In genomic region chr1:117537291-117537920, GRCh38 we compare ENCODE assay signal across 13 cellular contexts.
DNase-seq lines count a peak whose midpoint lies in the region; ATAC-seq, FAIRE-seq and TF ChIP-seq lines count a peak whose summit lies in the region.
"Had no signal": no experiment of that assay in that cellular context is flagged by ENCODE, and none has a peak within 500 bp of the region (broad histone marks: within the 10 kb centered on the region; RNA-seq: fewer than 3 reads in every experiment).

No MANE protein-coding gene starts in this region.

- H3K27me3 ChIP-seq in K562 (ENCODE audit: control insufficient read depth in 2 of 2, insufficient read depth in 2 of 2, low read length in 2 of 2) = no peaks in the 10 kb centered on the region
- H3K27me3 ChIP-seq in testis = no peaks in the 10 kb centered on the region
- H3K27me3 ChIP-seq: SJCRH30 had no signal

- WGBS in K562 (ENCODE audit: insufficient coverage, low coverage, missing lambda C conversion rate) = 39% methylated on average over 10 of the region's 10 CpGs
- 55 to 62% methylated on average over 10 of the region's 10 CpGs for WGBS in testis, 2 donors

- ATAC-seq in K562 (0 out of 3 replicates have a peak, but pooled peaks have one; percentile 11), naive B cell (ENCODE audit: low read depth in 2 of 2) (peak; percentile 57 to 63)

- FAIRE-seq in K562 (lab: Jason Lieb, UNC) (no peak), GM12892 (lab: Jason Lieb, UNC) (no peak)

- in situ Hi-C loops in K562 (cut with MboI) = loop anchor here (5.0 kb wide), 1 partner anchor 135 kb away; no protein-coding TSS in a partner anchor

- TF ChIP-seq RAD21 in K562 (CRISPR knock-in tag; conservative IDR thresholded peaks at IDR 0.05 in 1 of 2, IDR thresholded peaks at IDR 0.05 in 1 of 2) = peak in 1 of 2 experiments; percentile 52; a peak in 2 of 4 replicates

- H3K4me3 ChIP-seq in K562 (no peak overlapping the region), testis (no peak overlapping the region)
- H3K4me3 ChIP-seq: esophagus squamous epithelium, SJCRH30 had no signal

- H3K4me1 Mint-ChIP-seq in naive B cell = peaks cover 9 to 13% (median 11%) of the 10 kb centered on the region in 3 donors

- H3K4me2 ChIP-seq in K562 (ENCODE audit: insufficient read depth, low read length) = no peak overlapping the region

- H3K36me3 Mint-ChIP-seq in naive B cell = no peaks in the 10 kb centered on the region

- no peak for TF ChIP-seq EP300 in K562 (IDR thresholded peaks at IDR 0.05; ENCODE audit: low read length)

- CTCF ChIA-PET in K562 (lab: Yijun Ruan, JAX; ENCODE audit: low intra/inter-chr PET ratio) = interaction anchor here (0.9 kb wide), 1 partner anchor 470 kb away, joined by 3 read pairs; no protein-coding TSS in a partner anchor

- H3K9me1 ChIP-seq in K562 (ENCODE audit: control insufficient read depth, insufficient read depth, low read length) = no peaks in the 10 kb centered on the region

- intact Hi-C loops in K562 (cut with micrococcal nuclease) (loop anchor here (5.0 kb wide), 1 partner anchor 75 kb away; no protein-coding TSS in a partner anchor), testis (cut with DNase I; ENCODE audit: low total_unique reads) (loop anchor here (10.0 kb wide), 1 partner anchor 217 kb away; no protein-coding TSS in a partner anchor)

- H3K9me3 ChIP-seq in K562 (replicated peaks; ENCODE audit: control insufficient read depth, insufficient read depth, low read depth, low read length) (no peaks in the 10 kb centered on the region), testis (no peaks in the 10 kb centered on the region)
- H3K9me3 ChIP-seq: esophagus squamous epithelium, SJCRH30 had no signal

- no peaks in the 10 kb centered on the region for H3K9me3 Mint-ChIP-seq in naive B cell

- H4K20me1 ChIP-seq in K562 (replicated peaks; ENCODE audit: control insufficient read depth, insufficient read depth, low read length) = no peaks in the 10 kb centered on the region

- DNase-seq in DMS153 treated with DMSO at 0.1 percent for 48 hours (lab: John Stamatoyannopoulos, UW; ENCODE audit: unreplicated experiment) = peak; percentile 69
- DNase-seq in HPDE6-E6E7 (ENCODE audit: extremely low spot score) = peak; percentile 15
- peak in 3 of 4 experiments; percentile 23 to 45 (median 42) for DNase-seq in K562 (ENCODE audit: extremely low read depth in 1 of 4, low spot score in 3 of 4)
- peak; percentile 37 for DNase-seq in naive B cell
- DNase-seq in testis = no peak
- no peak for DNase-seq in 8988T
- DNase-seq in AML-193 (lab: John Stamatoyannopoulos, UW) = no peak
- DNase-seq in GM12892 (ENCODE audit: insufficient read length) = no peak
- DNase-seq: activated CD4-positive, alpha-beta T cell treated with anti-CD3 and anti-CD28 coated beads, Interleukin-2, amount 50 U/mL, for 4 hours; amniotic stem cell; esophagus squamous epithelium; KBM-7 had no signal

- TF ChIP-seq POLR2A in K562 (conservative IDR thresholded peaks at IDR 0.05) (no peak), testis (IDR thresholded peaks at IDR 0.05) (no peak), GM12892 (IDR thresholded peaks at IDR 0.05; ENCODE audit: low read depth, low read length) (no peak)

- 0 out of 6 replicates have a peak, but pooled peaks of 1 of the 3 experiments have one; percentile 13 for TF ChIP-seq CTCF in K562 (IDR thresholded peaks at IDR 0.05 in 2 of 3, conservative IDR thresholded peaks at IDR 0.05 in 1 of 3; ENCODE audit: insufficient read depth in 2 of 3, low read depth in 1 of 3, low read length in 3 of 3)
- TF ChIP-seq CTCF in testis (IDR thresholded peaks at IDR 0.05) = no peak

- H3K4me1 ChIP-seq in K562 (replicated peaks in 1 of 2; ENCODE audit: control insufficient read depth in 2 of 2, insufficient read depth in 2 of 2, low read length in 2 of 2) (0 out of 5 replicates have a peak, but pooled peaks cover 0 to 4% of the 10 kb centered on the region in 2 experiments), testis (no peaks in the 10 kb centered on the region)
- H3K4me1 ChIP-seq: SJCRH30 had no signal

- peaks cover 0 to 2% (median 1%) of the 10 kb centered on the region in 3 donors for H3K27me3 Mint-ChIP-seq in naive B cell

- no peak overlapping the region for H3K27ac Mint-ChIP-seq in naive B cell

- no TSS peak for BruUV-seq in K562 (replicated peaks; lab: Mats Ljungman, UMichigan)

- POLR2A ChIA-PET in K562 (lab: Yijun Ruan, JAX) = no interaction called here

- no peak overlapping the region for H2AFZ ChIP-seq in K562 (ENCODE audit: low read depth, low read length)

- H3K27ac ChIP-seq in K562 (ENCODE audit: extremely low read depth, low read depth, low read length) (no peak overlapping the region), testis (no peak overlapping the region)
- H3K27ac ChIP-seq: esophagus squamous epithelium, SJCRH30 had no signal

- H3K4me3 Mint-ChIP-seq in naive B cell = no peak overlapping the region

- no peaks in the 10 kb centered on the region for H3K36me3 ChIP-seq in K562 (ENCODE audit: control insufficient read depth, insufficient read depth, low read length)
- no peaks in the 10 kb centered on the region for H3K36me3 ChIP-seq in testis (ENCODE audit: low read depth, missing control alignments)
- H3K36me3 ChIP-seq: esophagus squamous epithelium, SJCRH30 had no signal

- H3K9ac ChIP-seq in K562 (ENCODE audit: insufficient read depth in 1 of 2, low read depth in 2 of 2, low read length in 2 of 2) = no peak overlapping the region

- H3K79me2 ChIP-seq in K562 (ENCODE audit: control insufficient read depth, insufficient read depth, low read length) = no peaks in the 10 kb centered on the region

TF ChIP-seq in K562, 482 proteins besides CTCF, POLR2A, EP300 and RAD21:
- TF ChIP-seq CBX8 (IDR thresholded peaks at IDR 0.05; ENCODE audit: borderline replicate concordance, extremely low read depth, low read depth, low read length, poor library complexity, severe bottlenecking) (no peak), TFE3 (CRISPR knock-in tag; IDR thresholded peaks at IDR 0.05) (no peak), SMAD4 (CRISPR knock-in tag; conservative IDR thresholded peaks at IDR 0.05) (no peak), IRF2 (CRISPR knock-in tag; IDR thresholded peaks at IDR 0.05) (no peak), GATA2 (CRISPR knock-in tag; IDR thresholded peaks at IDR 0.05) (no peak), IRF1 (CRISPR knock-in tag; IDR thresholded peaks at IDR 0.05; ENCODE audit: borderline replicate concordance) (no peak), MAFK (IDR thresholded peaks at IDR 0.05; ENCODE audit: low read length) (no peak), PYGO2 (tag; IDR thresholded peaks at IDR 0.05) (no peak), HNRNPK (IDR thresholded peaks at IDR 0.05; ENCODE audit: low read depth, low read length, poor library complexity, severe bottlenecking) (no peak), ZNF780A (CRISPR knock-in tag; IDR thresholded peaks at IDR 0.05) (no peak), FOXK1 (CRISPR knock-in tag; IDR thresholded peaks at IDR 0.05; ENCODE audit: borderline replicate concordance) (no peak), THAP7 (CRISPR knock-in tag; IDR thresholded peaks at IDR 0.05) (no peak), ZNF561 (CRISPR knock-in tag; conservative IDR thresholded peaks at IDR 0.05) (no peak), TFAM (CRISPR knock-in tag; conservative IDR thresholded peaks at IDR 0.05) (no peak), ELK1 (CRISPR knock-in tag; IDR thresholded peaks at IDR 0.05) (no peak)

Comparison
In these comparisons a context has a peak if more than half of its experiments do, and no peak if none do; other contexts are left out.
1. DNase-seq: peak in DMS153 treated with DMSO at 0.1 percent for 48 hours (single experiment), HPDE6-E6E7 (single experiment), K562 (3 of 4) and naive B cell (single experiment); none in testis (single experiment), 8988T (single experiment), AML-193 (0 of 2) and GM12892 (single experiment).